In the genomic region with DNA sequence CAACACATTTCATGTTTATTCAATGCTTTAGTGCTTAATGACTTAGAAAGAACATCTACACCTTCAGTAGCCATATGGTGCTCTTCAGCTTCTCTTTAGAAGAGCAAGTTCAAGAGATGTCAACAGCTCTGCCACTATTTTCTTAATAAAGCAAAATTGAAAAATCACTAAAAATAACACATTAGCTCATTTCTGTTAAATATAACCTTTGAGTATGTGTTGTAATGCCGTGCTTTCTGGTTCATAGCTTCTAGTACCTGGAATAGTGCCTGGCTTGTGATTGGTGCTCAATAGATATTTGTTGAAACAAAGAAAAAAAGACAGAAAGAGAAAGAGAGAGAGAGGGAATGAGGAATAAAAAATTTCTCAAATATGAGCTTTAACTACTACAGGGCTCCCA, we compare ENCODE assay signal across 3 cellular contexts.
TF ChIP-seq lines count a peak whose summit lies in the region.

No MANE protein-coding gene starts in this region.

TF ChIP-seq in liver, 16 proteins besides CTCF, POLR2A, EP300 and RAD21:
- TF ChIP-seq FOXA2 (IDR thresholded peaks at IDR 0.05) (peak; percentile 21), HNF4G (IDR thresholded peaks at IDR 0.05) (no peak), HNF4A (conservative IDR thresholded peaks at IDR 0.05) (peak in 1 of 2 donors; percentile 25), NR2F2 (IDR thresholded peaks at IDR 0.05) (no peak), JUND (IDR thresholded peaks at IDR 0.05) (peak in 1 of 2 donors; percentile 53), TAF1 (conservative IDR thresholded peaks at IDR 0.05) (no peak), YY1 (IDR thresholded peaks at IDR 0.05) (no peak), FOXA1 (IDR thresholded peaks at IDR 0.05) (no peak)
- TF ChIP-seq, protein P1, sequence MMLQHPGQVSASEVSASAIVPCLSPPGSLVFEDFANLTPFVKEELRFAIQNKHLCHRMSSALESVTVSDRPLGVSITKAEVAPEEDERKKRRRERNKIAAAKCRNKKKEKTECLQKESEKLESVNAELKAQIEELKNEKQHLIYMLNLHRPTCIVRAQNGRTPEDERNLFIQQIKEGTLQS (IDR thresholded peaks at IDR 0.05): no peak
- TF ChIP-seq, protein P2, sequence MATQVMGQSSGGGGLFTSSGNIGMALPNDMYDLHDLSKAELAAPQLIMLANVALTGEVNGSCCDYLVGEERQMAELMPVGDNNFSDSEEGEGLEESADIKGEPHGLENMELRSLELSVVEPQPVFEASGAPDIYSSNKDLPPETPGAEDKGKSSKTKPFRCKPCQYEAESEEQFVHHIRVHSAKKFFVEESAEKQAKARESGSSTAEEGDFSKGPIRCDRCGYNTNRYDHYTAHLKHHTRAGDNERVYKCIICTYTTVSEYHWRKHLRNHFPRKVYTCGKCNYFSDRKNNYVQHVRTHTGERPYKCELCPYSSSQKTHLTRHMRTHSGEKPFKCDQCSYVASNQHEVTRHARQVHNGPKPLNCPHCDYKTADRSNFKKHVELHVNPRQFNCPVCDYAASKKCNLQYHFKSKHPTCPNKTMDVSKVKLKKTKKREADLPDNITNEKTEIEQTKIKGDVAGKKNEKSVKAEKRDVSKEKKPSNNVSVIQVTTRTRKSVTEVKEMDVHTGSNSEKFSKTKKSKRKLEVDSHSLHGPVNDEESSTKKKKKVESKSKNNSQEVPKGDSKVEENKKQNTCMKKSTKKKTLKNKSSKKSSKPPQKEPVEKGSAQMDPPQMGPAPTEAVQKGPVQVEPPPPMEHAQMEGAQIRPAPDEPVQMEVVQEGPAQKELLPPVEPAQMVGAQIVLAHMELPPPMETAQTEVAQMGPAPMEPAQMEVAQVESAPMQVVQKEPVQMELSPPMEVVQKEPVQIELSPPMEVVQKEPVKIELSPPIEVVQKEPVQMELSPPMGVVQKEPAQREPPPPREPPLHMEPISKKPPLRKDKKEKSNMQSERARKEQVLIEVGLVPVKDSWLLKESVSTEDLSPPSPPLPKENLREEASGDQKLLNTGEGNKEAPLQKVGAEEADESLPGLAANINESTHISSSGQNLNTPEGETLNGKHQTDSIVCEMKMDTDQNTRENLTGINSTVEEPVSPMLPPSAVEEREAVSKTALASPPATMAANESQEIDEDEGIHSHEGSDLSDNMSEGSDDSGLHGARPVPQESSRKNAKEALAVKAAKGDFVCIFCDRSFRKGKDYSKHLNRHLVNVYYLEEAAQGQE (IDR thresholded peaks at IDR 0.05): no peak
- TF ChIP-seq, protein P3, sequence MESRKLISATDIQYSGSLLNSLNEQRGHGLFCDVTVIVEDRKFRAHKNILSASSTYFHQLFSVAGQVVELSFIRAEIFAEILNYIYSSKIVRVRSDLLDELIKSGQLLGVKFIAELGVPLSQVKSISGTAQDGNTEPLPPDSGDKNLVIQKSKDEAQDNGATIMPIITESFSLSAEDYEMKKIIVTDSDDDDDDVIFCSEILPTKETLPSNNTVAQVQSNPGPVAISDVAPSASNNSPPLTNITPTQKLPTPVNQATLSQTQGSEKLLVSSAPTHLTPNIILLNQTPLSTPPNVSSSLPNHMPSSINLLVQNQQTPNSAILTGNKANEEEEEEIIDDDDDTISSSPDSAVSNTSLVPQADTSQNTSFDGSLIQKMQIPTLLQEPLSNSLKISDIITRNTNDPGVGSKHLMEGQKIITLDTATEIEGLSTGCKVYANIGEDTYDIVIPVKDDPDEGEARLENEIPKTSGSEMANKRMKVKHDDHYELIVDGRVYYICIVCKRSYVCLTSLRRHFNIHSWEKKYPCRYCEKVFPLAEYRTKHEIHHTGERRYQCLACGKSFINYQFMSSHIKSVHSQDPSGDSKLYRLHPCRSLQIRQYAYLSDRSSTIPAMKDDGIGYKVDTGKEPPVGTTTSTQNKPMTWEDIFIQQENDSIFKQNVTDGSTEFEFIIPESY (IDR thresholded peaks at IDR 0.05): no peak

TF ChIP-seq in HepG2, 621 proteins besides CTCF, POLR2A, EP300 and RAD21 (continues in another document):
- TF ChIP-seq SMAD3 (CRISPR knock-in tag; IDR thresholded peaks at IDR 0.05) (no peak), NFYC (CRISPR knock-in tag; IDR thresholded peaks at IDR 0.05) (no peak), TCF7L2 (IDR thresholded peaks at IDR 0.05; ENCODE audit: low read depth, low read length) (no peak), XBP1 (CRISPR knock-in tag; IDR thresholded peaks at IDR 0.05) (no peak), KDM3A (CRISPR knock-in tag; IDR thresholded peaks at IDR 0.05; ENCODE audit: low read depth) (no peak), MAF1 (CRISPR knock-in tag; IDR thresholded peaks at IDR 0.05; ENCODE audit: borderline replicate concordance) (no peak), ZKSCAN1 (IDR thresholded peaks at IDR 0.05; ENCODE audit: low read length) (no peak), SMAD1 (CRISPR knock-in tag; IDR thresholded peaks at IDR 0.05; ENCODE audit: borderline replicate concordance, low read depth) (no peak)
- TF ChIP-seq, protein P4, sequence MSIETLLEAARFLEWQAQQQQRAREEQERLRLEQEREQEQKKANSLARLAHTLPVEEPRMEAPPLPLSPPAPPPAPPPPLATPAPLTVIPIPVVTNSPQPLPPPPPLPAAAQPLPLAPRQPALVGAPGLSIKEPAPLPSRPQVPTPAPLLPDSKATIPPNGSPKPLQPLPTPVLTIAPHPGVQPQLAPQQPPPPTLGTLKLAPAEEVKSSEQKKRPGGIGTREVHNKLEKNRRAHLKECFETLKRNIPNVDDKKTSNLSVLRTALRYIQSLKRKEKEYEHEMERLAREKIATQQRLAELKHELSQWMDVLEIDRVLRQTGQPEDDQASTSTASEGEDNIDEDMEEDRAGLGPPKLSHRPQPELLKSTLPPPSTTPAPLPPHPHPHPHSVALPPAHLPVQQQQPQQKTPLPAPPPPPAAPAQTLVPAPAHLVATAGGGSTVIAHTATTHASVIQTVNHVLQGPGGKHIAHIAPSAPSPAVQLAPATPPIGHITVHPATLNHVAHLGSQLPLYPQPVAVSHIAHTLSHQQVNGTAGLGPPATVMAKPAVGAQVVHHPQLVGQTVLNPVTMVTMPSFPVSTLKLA (IDR thresholded peaks at IDR 0.05): no peak
- TF ChIP-seq, protein P5, sequence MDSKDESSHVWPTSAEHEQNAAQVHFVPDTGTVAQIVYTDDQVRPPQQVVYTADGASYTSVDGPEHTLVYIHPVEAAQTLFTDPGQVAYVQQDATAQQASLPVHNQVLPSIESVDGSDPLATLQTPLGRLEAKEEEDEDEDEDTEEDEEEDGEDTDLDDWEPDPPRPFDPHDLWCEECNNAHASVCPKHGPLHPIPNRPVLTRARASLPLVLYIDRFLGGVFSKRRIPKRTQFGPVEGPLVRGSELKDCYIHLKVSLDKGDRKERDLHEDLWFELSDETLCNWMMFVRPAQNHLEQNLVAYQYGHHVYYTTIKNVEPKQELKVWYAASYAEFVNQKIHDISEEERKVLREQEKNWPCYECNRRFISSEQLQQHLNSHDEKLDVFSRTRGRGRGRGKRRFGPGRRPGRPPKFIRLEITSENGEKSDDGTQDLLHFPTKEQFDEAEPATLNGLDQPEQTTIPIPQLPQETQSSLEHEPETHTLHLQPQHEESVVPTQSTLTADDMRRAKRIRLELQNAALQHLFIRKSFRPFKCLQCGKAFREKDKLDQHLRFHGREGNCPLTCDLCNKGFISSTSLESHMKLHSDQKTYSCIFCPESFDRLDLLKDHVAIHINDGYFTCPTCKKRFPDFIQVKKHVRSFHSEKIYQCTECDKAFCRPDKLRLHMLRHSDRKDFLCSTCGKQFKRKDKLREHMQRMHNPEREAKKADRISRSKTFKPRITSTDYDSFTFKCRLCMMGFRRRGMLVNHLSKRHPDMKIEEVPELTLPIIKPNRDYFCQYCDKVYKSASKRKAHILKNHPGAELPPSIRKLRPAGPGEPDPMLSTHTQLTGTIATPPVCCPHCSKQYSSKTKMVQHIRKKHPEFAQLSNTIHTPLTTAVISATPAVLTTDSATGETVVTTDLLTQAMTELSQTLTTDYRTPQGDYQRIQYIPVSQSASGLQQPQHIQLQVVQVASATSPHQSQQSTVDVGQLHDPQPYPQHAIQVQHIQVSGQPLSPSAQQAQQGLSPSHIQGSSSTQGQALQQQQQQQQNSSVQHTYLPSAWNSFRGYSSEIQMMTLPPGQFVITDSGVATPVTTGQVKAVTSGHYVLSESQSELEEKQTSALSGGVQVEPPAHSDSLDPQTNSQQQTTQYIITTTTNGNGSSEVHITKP (CRISPR knock-in tag; IDR thresholded peaks at IDR 0.05; ENCODE audit: low read depth): no peak

TF ChIP-seq in K562, 482 proteins besides CTCF, POLR2A, EP300 and RAD21:
- TF ChIP-seq, protein P6, sequence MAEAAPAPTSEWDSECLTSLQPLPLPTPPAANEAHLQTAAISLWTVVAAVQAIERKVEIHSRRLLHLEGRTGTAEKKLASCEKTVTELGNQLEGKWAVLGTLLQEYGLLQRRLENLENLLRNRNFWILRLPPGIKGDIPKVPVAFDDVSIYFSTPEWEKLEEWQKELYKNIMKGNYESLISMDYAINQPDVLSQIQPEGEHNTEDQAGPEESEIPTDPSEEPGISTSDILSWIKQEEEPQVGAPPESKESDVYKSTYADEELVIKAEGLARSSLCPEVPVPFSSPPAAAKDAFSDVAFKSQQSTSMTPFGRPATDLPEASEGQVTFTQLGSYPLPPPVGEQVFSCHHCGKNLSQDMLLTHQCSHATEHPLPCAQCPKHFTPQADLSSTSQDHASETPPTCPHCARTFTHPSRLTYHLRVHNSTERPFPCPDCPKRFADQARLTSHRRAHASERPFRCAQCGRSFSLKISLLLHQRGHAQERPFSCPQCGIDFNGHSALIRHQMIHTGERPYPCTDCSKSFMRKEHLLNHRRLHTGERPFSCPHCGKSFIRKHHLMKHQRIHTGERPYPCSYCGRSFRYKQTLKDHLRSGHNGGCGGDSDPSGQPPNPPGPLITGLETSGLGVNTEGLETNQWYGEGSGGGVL (CRISPR knock-in tag; IDR thresholded peaks at IDR 0.05): no peak
- TF ChIP-seq NR2C2 (CRISPR knock-in tag; IDR thresholded peaks at IDR 0.05): no peak
- TF ChIP-seq NR2C2 (tag; IDR thresholded peaks at IDR 0.05): peak; percentile 7; the same call in 1 of the 2 replicates
